12 cellular contexts compared by ENCODE assay signal in genomic region chr5:146052780-146053179, GRCh38. TPM values are rescaled to one million over a fixed set of nuclear protein-coding genes. Genes with fewer than 3 reads are reported as not detected.
DNase-seq lines count a peak whose midpoint lies in the region; TF ChIP-seq lines count a peak whose summit lies in the region.
"Had no signal": no experiment of that assay in that cellular context is flagged by ENCODE, and none has a peak within 500 bp of the region (broad histone marks: within the 10 kb centered on the region; RNA-seq: fewer than 3 reads in every experiment).

No MANE protein-coding gene starts in this region.

- TF ChIP-seq RAD21 in liver (IDR thresholded peaks at IDR 0.05), result peak; percentile 51 to 68

- H3K27me3 ChIP-seq in liver (ENCODE audit: control insufficient read depth in 4 of 4, insufficient read depth in 4 of 4, low read length in 3 of 4) (no peaks in the 10 kb centered on the region), esophagus muscularis mucosa (no peaks in the 10 kb centered on the region)
- H3K27me3 ChIP-seq: MG63, SJSA1 had no signal

- H3K27ac ChIP-seq in liver (ENCODE audit: low read depth in 1 of 2, low read length in 2 of 2), result no peak overlapping the region
- no peak overlapping the region for H3K27ac ChIP-seq in esophagus muscularis mucosa (replicated peaks in 1 of 4)
- H3K27ac ChIP-seq: SJSA1 had no signal

- H3K9me3 ChIP-seq in liver (ENCODE audit: control insufficient read depth in 4 of 4, low read length in 3 of 4), result no peaks in the 10 kb centered on the region
- H3K9me3 ChIP-seq in esophagus muscularis mucosa, result no peaks in the 10 kb centered on the region
- H3K9me3 ChIP-seq: MG63, SJSA1 had no signal

- H3K36me3 ChIP-seq in liver (ENCODE audit: control insufficient read depth in 4 of 4, insufficient read depth in 3 of 4, low read depth in 1 of 4, low read length in 3 of 4) (peaks cover 0 to 23% (median 11%) of the 10 kb centered on the region in 4 donors), esophagus muscularis mucosa (no peaks in the 10 kb centered on the region)
- H3K36me3 ChIP-seq: MG63 had no signal

- no peak overlapping the region for H3K4me3 ChIP-seq in HFF-Myc (replicated peaks; ENCODE audit: low read depth, low read length)
- no peak overlapping the region for H3K4me3 ChIP-seq in liver (ENCODE audit: low read depth in 1 of 3, low read length in 3 of 3)
- no peak overlapping the region for H3K4me3 ChIP-seq in esophagus muscularis mucosa
- H3K4me3 ChIP-seq: MG63, SJSA1 had no signal

- peak; percentile 30 for DNase-seq in DMS 273 (lab: John Stamatoyannopoulos, UW; ENCODE audit: unreplicated experiment)
- no peak for DNase-seq in DMS 273 treated with DMSO at 0.1 percent for 48 hours (lab: John Stamatoyannopoulos, UW)
- no peak for DNase-seq in HFF-Myc (ENCODE audit: extremely low read depth, low read depth)
- DNase-seq in SW480 (ENCODE audit: low spot score), result peak; percentile 22
- DNase-seq in head of caudate nucleus, result no peak
- no peak for DNase-seq in NCI-H2227 treated with DMSO at 0.1 percent for 48 hours (lab: John Stamatoyannopoulos, UW)
- DNase-seq in esophagus muscularis mucosa (ENCODE audit: extremely low spot score), result no peak
- DNase-seq: 8988T, kidney glomerular epithelial cell, MG63 had no signal

- H3K9ac ChIP-seq in liver (ENCODE audit: low read depth in 1 of 2, low read length in 2 of 2), result no peak overlapping the region

- H3K4me1 ChIP-seq in liver (ENCODE audit: control insufficient read depth in 4 of 4, insufficient read depth in 4 of 4, low read length in 3 of 4) (peaks cover 0 to 9% (median 0%) of the 10 kb centered on the region in 4 donors), esophagus muscularis mucosa (no peaks in the 10 kb centered on the region)

- TF ChIP-seq EP300 in esophagus muscularis mucosa (IDR thresholded peaks at IDR 0.05), result no peak

- intact Hi-C loops in head of caudate nucleus (cut with DNase I), result no loop called here
- intact Hi-C loops in esophagus muscularis mucosa (cut with DNase I), result loop anchor here (10.0 kb wide), 2 partner anchors 358 to 1848 kb away; no protein-coding TSS in a partner anchor

- TF ChIP-seq CTCF in HFF-Myc (IDR thresholded peaks at IDR 0.05; ENCODE audit: low read depth, low read length, missing control alignments), result peak; percentile 24
- peak; percentile 12 for TF ChIP-seq CTCF in liver (IDR thresholded peaks at IDR 0.05; ENCODE audit: low read depth, low read length, missing input control)
- TF ChIP-seq CTCF in esophagus muscularis mucosa (IDR thresholded peaks at IDR 0.05), result no peak

- TF ChIP-seq POLR2A in esophagus muscularis mucosa (IDR thresholded peaks at IDR 0.05; ENCODE audit: low read depth), result no peak

TF ChIP-seq in liver, 16 proteins besides CTCF, POLR2A, EP300 and RAD21:
- TF ChIP-seq NR2F2 (IDR thresholded peaks at IDR 0.05), result no peak
- TF ChIP-seq SP1 (IDR thresholded peaks at IDR 0.05), result no peak
- no peak for TF ChIP-seq FOXA2 (IDR thresholded peaks at IDR 0.05)
- no peak for TF ChIP-seq YY1 (IDR thresholded peaks at IDR 0.05)

RNA-seq across cellular contexts. Expression of gene PLAC8L1, which starts 52.6 kb away (rescaled TPM):
- total RNA-seq in liver, result not detected
- polyA plus RNA-seq in liver, result under 1 TPM in 1 of 2 donors, not detected in 1; 0.28 TPM
- not detected for total RNA-seq in esophagus muscularis mucosa
- total RNA-seq: SJSA1 had no signal

Comparison
In these comparisons a context has a peak if more than half of its experiments do, and no peak if none do; other contexts are left out.
1. DNase-seq: peak in DMS 273 (single experiment) and SW480 (single experiment); none in DMS 273 treated with DMSO at 0.1 percent for 48 hours (single experiment), HFF-Myc (single experiment), head of caudate nucleus (0 of 42), NCI-H2227 treated with DMSO at 0.1 percent for 48 hours (single experiment) and esophagus muscularis mucosa (single experiment).
2. CTCF ChIP-seq: peak in HFF-Myc (single experiment) and liver (single experiment); none in esophagus muscularis mucosa (0 of 3).